19 cellular contexts compared by ENCODE assay signal in the genomic region with DNA sequence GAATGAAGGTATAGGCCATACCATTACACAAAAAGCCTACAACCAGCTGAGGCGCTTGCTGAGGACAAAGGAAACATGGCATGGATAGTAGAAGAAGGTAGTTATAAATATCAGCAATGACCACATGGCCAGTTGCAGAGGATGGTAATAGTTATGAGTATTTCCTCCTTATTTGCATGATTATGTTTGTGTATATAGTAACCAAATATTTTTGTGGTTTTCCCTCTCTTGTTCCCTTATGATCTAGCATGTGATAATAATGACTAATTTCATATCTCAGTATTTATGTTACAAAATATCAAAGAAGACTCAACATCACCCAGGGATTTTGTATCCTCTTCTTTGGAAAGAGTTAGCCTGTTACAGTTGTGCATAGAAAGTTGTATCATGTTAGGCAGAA. TPM values are rescaled to one million over a fixed set of nuclear protein-coding genes. Genes with fewer than 3 reads are reported as not detected.
DNase-seq lines count a peak whose midpoint lies in the region; ATAC-seq and TF ChIP-seq lines count a peak whose summit lies in the region.
"Had no signal": no experiment of that assay in that cellular context is flagged by ENCODE, and none has a peak within 500 bp of the region (broad histone marks: within the 10 kb centered on the region; RNA-seq: fewer than 3 reads in every experiment).

No MANE protein-coding gene starts in this region.

- 100% methylated on average over 1 of the region's 1 CpG for WGBS in mammary epithelial cell (ENCODE audit: low coverage, missing lambda C conversion rate)

- H3K4me3 ChIP-seq in mammary epithelial cell (replicated peaks in 1 of 3; ENCODE audit: insufficient read depth in 1 of 3, low read depth in 2 of 3, low read length in 3 of 3) (no peak overlapping the region), adipocyte (ENCODE audit: low read length) (no peak overlapping the region)
- H3K4me3 ChIP-seq: Peyer's patch had no signal

- peaks cover 10% of the 10 kb centered on the region for H3K4me1 Mint-ChIP-seq in MCF 10A (ENCODE audit: insufficient read depth, unreplicated experiment)

- dilution Hi-C loops in mammary epithelial cell (cut with HindIII; ENCODE audit: low sequenced_read_pairs), result no loop called here

- H3K27me3 Mint-ChIP-seq in MCF 10A (ENCODE audit: insufficient read depth, unreplicated experiment), result no peaks in the 10 kb centered on the region

- peak; percentile 40 for DNase-seq in mammary epithelial cell
- DNase-seq in MCF 10A (ENCODE audit: unreplicated experiment), result no peak
- peak; percentile 1 for DNase-seq in adipocyte (ENCODE audit: low read depth)
- peak; percentile 20 to 28 for DNase-seq in foreskin keratinocyte
- DNase-seq in activated CD4-positive, alpha-beta T cell treated with anti-CD3 and anti-CD28 coated beads for 4 hours, result no peak
- DNase-seq in activated effector memory CD4-positive, alpha-beta T cell treated with anti-CD3 and anti-CD28 coated beads, Interleukin-2, amount 50 U/mL, for 16 hours, result no peak
- DNase-seq: CD4-positive, CD25-positive, alpha-beta regulatory T cell; DND-41; GF-D8; HFFc6; Kasumi-1; MV-4-11; NCI-H1436 treated with DMSO at 0.1 percent for 48 hours; NCI-H226; Peyer's patch; SHP77 treated with DMSO at 0.1 percent for 48 hours had no signal

- no peaks in the 10 kb centered on the region for H3K9me3 ChIP-seq in mammary epithelial cell (replicated peaks; ENCODE audit: insufficient read depth, low read length)
- H3K9me3 ChIP-seq in adipocyte (ENCODE audit: control insufficient read depth, low read length), result no peaks in the 10 kb centered on the region
- H3K9me3 ChIP-seq: Peyer's patch had no signal

- BruUV-seq in mammary epithelial cell (replicated peaks; lab: Mats Ljungman, UMichigan), result no TSS peak
- BruUV-seq in MCF 10A (replicated peaks; lab: Mats Ljungman, UMichigan), result no TSS peak

- POLR2A ChIA-PET in MCF 10A (lab: Yijun Ruan, JAX), result interaction anchor here (1.1 to 1.2 kb wide), 2 partner anchors 10 kb away, joined by 3 to 4 read pairs; no protein-coding TSS in a partner anchor

- TF ChIP-seq CTCF in mammary epithelial cell (conservative IDR thresholded peaks at IDR 0.05 in 1 of 2, IDR thresholded peaks at IDR 0.05 in 1 of 2; ENCODE audit: extremely low read depth in 1 of 2, insufficient read depth in 1 of 2, low read depth in 1 of 2, low read length in 2 of 2) (no peak), MCF 10A (IDR thresholded peaks at IDR 0.05; ENCODE audit: unreplicated experiment) (no peak), foreskin keratinocyte (conservative IDR thresholded peaks at IDR 0.05) (no peak)

- H3K4me2 ChIP-seq in mammary epithelial cell (ENCODE audit: insufficient read depth, low read depth, low read length), result no peak overlapping the region

- in situ Hi-C loops in mammary epithelial cell (cut with MboI; ENCODE audit: low sequenced_read_pairs in 2 of 2), result no loop called here

- H3K4me3 Mint-ChIP-seq in MCF 10A (ENCODE audit: unreplicated experiment), result no peak overlapping the region
- H3K4me3 Mint-ChIP-seq: CD4-positive, CD25-positive, alpha-beta regulatory T cell; HFFc6 had no signal

- H2AFZ ChIP-seq in mammary epithelial cell (ENCODE audit: low read depth, low read length), result no peak overlapping the region

- no peaks in the 10 kb centered on the region for H3K27me3 ChIP-seq in mammary epithelial cell (ENCODE audit: insufficient read depth, low read length)
- H3K27me3 ChIP-seq in adipocyte (replicated peaks; ENCODE audit: control insufficient read depth, insufficient read depth, low read length), result no peaks in the 10 kb centered on the region
- no peaks in the 10 kb centered on the region for H3K27me3 ChIP-seq in foreskin keratinocyte
- H3K27me3 ChIP-seq: Peyer's patch had no signal

- H3K36me3 ChIP-seq in mammary epithelial cell (ENCODE audit: insufficient read depth, low read length) (no peaks in the 10 kb centered on the region), adipocyte (ENCODE audit: control insufficient read depth, insufficient read depth, low read length, severe bottlenecking) (no peaks in the 10 kb centered on the region)
- H3K36me3 ChIP-seq: Peyer's patch had no signal

- H3K4me1 ChIP-seq in mammary epithelial cell (ENCODE audit: insufficient read depth, low read length) (no peaks in the 10 kb centered on the region), adipocyte (ENCODE audit: control insufficient read depth, insufficient read depth, low read length) (peaks cover 6% of the 10 kb centered on the region), foreskin keratinocyte (no peaks in the 10 kb centered on the region)
- H3K4me1 ChIP-seq: Peyer's patch had no signal

- H4K20me1 ChIP-seq in mammary epithelial cell (ENCODE audit: insufficient read depth, low read length), result no peaks in the 10 kb centered on the region

- no peaks in the 10 kb centered on the region for H3K9me3 Mint-ChIP-seq in MCF 10A (ENCODE audit: unreplicated experiment)
- H3K9me3 Mint-ChIP-seq: HFFc6 had no signal

- peak; percentile 61 for ATAC-seq in foreskin keratinocyte
- ATAC-seq in HG02970 (IDR thresholded peaks at IDR 0.05; ENCODE audit: low FRiP score, unreplicated experiment), result no peak
- ATAC-seq in GM19452 (IDR thresholded peaks at IDR 0.05; ENCODE audit: unreplicated experiment), result no peak

- H3K9ac ChIP-seq in mammary epithelial cell (ENCODE audit: insufficient read depth, low read length), result no peak overlapping the region
- H3K9ac ChIP-seq in adipocyte (ENCODE audit: low read length), result no peak overlapping the region

- CTCF ChIA-PET in mammary epithelial cell (lab: Charles Lee; ENCODE audit: low non-redundant PET), result no interaction called here
- CTCF ChIA-PET in MCF 10A (lab: Yijun Ruan, JAX), result no interaction called here

- no peaks in the 10 kb centered on the region for H3K36me3 Mint-ChIP-seq in MCF 10A (ENCODE audit: insufficient read depth, unreplicated experiment)
- H3K36me3 Mint-ChIP-seq: CD4-positive, CD25-positive, alpha-beta regulatory T cell had no signal

- H3K79me2 ChIP-seq in mammary epithelial cell (ENCODE audit: insufficient read depth, low read length), result no peaks in the 10 kb centered on the region

- H3K27ac ChIP-seq in mammary epithelial cell (ENCODE audit: insufficient read depth, low read depth, low read length) (no peak overlapping the region), foreskin keratinocyte (no peak overlapping the region)

- intact Hi-C loops in mammary epithelial cell (cut with micrococcal nuclease), result no loop called here
- intact Hi-C loops in MCF 10A (cut with micrococcal nuclease), result no loop called here

- H3K27ac Mint-ChIP-seq in MCF 10A (ENCODE audit: low read depth, unreplicated experiment), result no peak overlapping the region
- H3K27ac Mint-ChIP-seq: CD4-positive, CD25-positive, alpha-beta regulatory T cell; HFFc6 had no signal

RNA-seq across cellular contexts. Expression of a gene that starts 13.4 kb away (rescaled TPM):
- total RNA-seq in mammary epithelial cell (1 to 10 TPM in 1 of 2 donors, under 1 TPM in 1; 0.61 to 1.0 TPM), MCF 10A (2022) (0.71 and 1.1 TPM in 2 replicates), foreskin keratinocyte (0.18 and 0.34 TPM in 2 replicates)
- polyA plus RNA-seq in mammary epithelial cell (0.11 TPM), foreskin keratinocyte (0.07 and 0.11 TPM in 2 replicates)
- polyA minus RNA-seq in mammary epithelial cell, result not detected
- total RNA-seq: A172, HFFc6 had no signal

Comparison
In these comparisons a context has a peak if more than half of its experiments do, and no peak if none do; other contexts are left out.
1. DNase-seq: peak in mammary epithelial cell (single experiment), adipocyte (single experiment) and foreskin keratinocyte (2 of 2); none in MCF 10A (single experiment), activated CD4-positive, alpha-beta T cell treated with anti-CD3 and anti-CD28 coated beads for 4 hours (0 of 2) and activated effector memory CD4-positive, alpha-beta T cell treated with anti-CD3 and anti-CD28 coated beads, Interleukin-2, amount 50 U/mL, for 16 hours (single experiment).